ENCODE assay signal across 8 cellular contexts in genomic region chr21:37087188-37087587, GRCh38. TPM values are rescaled to one million over a fixed set of nuclear protein-coding genes. Genes with fewer than 3 reads are reported as not detected.
DNase-seq lines count a peak whose midpoint lies in the region; ATAC-seq, FAIRE-seq and TF ChIP-seq lines count a peak whose summit lies in the region.

No MANE protein-coding gene starts in this region.

- H3K4me3 Mint-ChIP-seq in astrocyte (ENCODE audit: unreplicated experiment) (no peak overlapping the region), endothelial cell (ENCODE audit: unreplicated experiment) (no peak overlapping the region)

- 31% methylated on average over 4 of the region's 5 CpGs; no CpG with 5 or more reads in 1 of the 2 experiments for WGBS in IMR-90 (ENCODE audit: extremely low coverage in 2 of 2, insufficient read length in 1 of 2), 2 experiments
- 89% methylated on average over 5 of the region's 5 CpGs for WGBS in HepG2 (ENCODE audit: low lambda C conversion rate)

- H3K27me3 ChIP-seq in BJ (ENCODE audit: control insufficient read depth, insufficient read depth, low read length) = no peaks in the 10 kb centered on the region
- H3K27me3 ChIP-seq in IMR-90 (ENCODE audit: control insufficient read depth, insufficient read depth, low read length) = no peaks in the 10 kb centered on the region
- no peaks in the 10 kb centered on the region for H3K27me3 ChIP-seq in astrocyte (ENCODE audit: insufficient read depth, low read length)
- H3K27me3 ChIP-seq in HepG2 (ENCODE audit: control insufficient read depth in 1 of 2, insufficient read depth in 2 of 2, low read length in 2 of 2) = no peaks in the 10 kb centered on the region; a peak in 1 of 5 replicates

- H3K4me1 Mint-ChIP-seq in astrocyte (ENCODE audit: low read depth, unreplicated experiment) (peaks cover 6% of the 10 kb centered on the region), endothelial cell (ENCODE audit: unreplicated experiment) (peaks cover 17% of the 10 kb centered on the region)

- no peak overlapping the region for H3K4ac ChIP-seq in IMR-90 (ENCODE audit: low read depth, low read length)

- H3K27ac ChIP-seq in IMR-90 (ENCODE audit: insufficient read depth, low read length) (no peak overlapping the region), astrocyte (ENCODE audit: low read depth, low read length) (no peak overlapping the region), HepG2 (ENCODE audit: extremely low read length, insufficient read depth, low read length) (no peak overlapping the region)

- no peak overlapping the region for H3K56ac ChIP-seq in IMR-90 (ENCODE audit: extremely low read depth, insufficient read depth, low read length)

- H4K20me1 ChIP-seq in IMR-90 (ENCODE audit: insufficient read depth, low read length) = peaks cover 73% of the 10 kb centered on the region
- H4K20me1 ChIP-seq in astrocyte (ENCODE audit: insufficient read depth, low read length) = peaks cover 91% of the 10 kb centered on the region
- H4K20me1 ChIP-seq in HepG2 (ENCODE audit: insufficient read depth, low read length) = peaks cover 52% of the 10 kb centered on the region

- H3K23ac ChIP-seq in IMR-90 (ENCODE audit: low read depth, low read length) = no peak overlapping the region; the same call in 1 of the 2 replicates

- no peak overlapping the region for H2AK5ac ChIP-seq in IMR-90 (ENCODE audit: low read depth, low read length)

- H2AK9ac ChIP-seq in IMR-90 (replicated peaks; ENCODE audit: low read depth, low read length, poor library complexity) = no peak overlapping the region

- no peak overlapping the region for H4K91ac ChIP-seq in IMR-90 (ENCODE audit: insufficient read depth, low read depth, low read length)

- dilution Hi-C loops in IMR-90 (cut with HindIII; ENCODE audit: low sequenced_read_pairs, unreplicated experiment) = no loop called here

- CTCF ChIA-PET in BJ (lab: Yijun Ruan, JAX) = interaction anchor here (1.0 to 2.3 kb wide), 3 partner anchors 11 to 110 kb away, joined by 3 to 7 read pairs (median 3); no protein-coding TSS in a partner anchor
- CTCF ChIA-PET in IMR-90 (lab: Yijun Ruan, JAX) = no interaction called here
- CTCF ChIA-PET in HepG2 (lab: Yijun Ruan, JAX; ENCODE audit: low intra/inter-chr PET ratio, low total read pairs) = interaction anchor here (1.5 kb wide), 1 partner anchor 110 kb away, joined by 7 read pairs; no protein-coding TSS in a partner anchor

- in situ Hi-C loops in IMR-90 (cut with MboI; ENCODE audit: low sequenced_read_pairs) = no loop called here
- in situ Hi-C loops in HepG2 (cut with HindIII; ENCODE audit: extremely low pct_ligation_motif_present, low pct_unique_long_range_greater_than_20kb) = no loop called here

- H2BK20ac ChIP-seq in IMR-90 (ENCODE audit: low read depth, low read length) = no peak overlapping the region

- H3K4me2 ChIP-seq in IMR-90 (ENCODE audit: low read depth, low read length) (no peak overlapping the region), astrocyte (ENCODE audit: low read length) (no peak overlapping the region), HepG2 (ENCODE audit: low read depth, low read length) (no peak overlapping the region)

- peak overlapping the region in 1 of 2 experiments; percentile 17; a peak in 1 of 4 replicates for H4K8ac ChIP-seq in IMR-90 (ENCODE audit: low read depth in 2 of 2, low read length in 2 of 2)

- no peaks in the 10 kb centered on the region for H3K9me3 ChIP-seq in IMR-90 (ENCODE audit: control insufficient read depth, insufficient read depth, low read length)
- no peaks in the 10 kb centered on the region for H3K9me3 ChIP-seq in astrocyte (ENCODE audit: insufficient read depth, low read depth, low read length)
- H3K9me3 ChIP-seq in HepG2 (ENCODE audit: low read length) = no peaks in the 10 kb centered on the region

- no peak overlapping the region for H2BK120ac ChIP-seq in IMR-90 (ENCODE audit: low read depth, low read length)

- H2BK5ac ChIP-seq in IMR-90 (ENCODE audit: low read depth, low read length, poor library complexity, severe bottlenecking) = peak overlapping the region; percentile 43

- peaks cover 8% of the 10 kb centered on the region for H3K9me1 ChIP-seq in IMR-90 (ENCODE audit: insufficient read depth, low read length)

- peak; percentile 72 for TF ChIP-seq RAD21 in IMR-90 (IDR thresholded peaks at IDR 0.05; ENCODE audit: low read length)
- no peak for TF ChIP-seq RAD21 in HepG2 (CRISPR knock-in tag; IDR thresholded peaks at IDR 0.05)

- peaks cover 16 to 68% of the 10 kb centered on the region in 2 experiments for H3K79me1 ChIP-seq in IMR-90 (ENCODE audit: low read depth in 1 of 2, low read length in 2 of 2)

- TF ChIP-seq CTCF in BJ (IDR thresholded peaks at IDR 0.05; ENCODE audit: insufficient read depth, low read depth, low read length) (peak; percentile 40), IMR-90 (conservative IDR thresholded peaks at IDR 0.05; ENCODE audit: low read depth, low read length) (peak; percentile 68), astrocyte (IDR thresholded peaks at IDR 0.05; ENCODE audit: insufficient read depth, low read depth, low read length) (peak; percentile 63), HepG2 (CRISPR knock-in tag; IDR thresholded peaks at IDR 0.05) (no peak), endothelial cell (IDR thresholded peaks at IDR 0.05; ENCODE audit: unreplicated experiment) (no peak)

- POLR2A ChIA-PET in BJ (lab: Charles Lee) (no interaction called here), IMR-90 (lab: Charles Lee; ENCODE audit: unreplicated experiment) (no interaction called here), HepG2 (lab: Yijun Ruan, JAX) (no interaction called here)

- H3K4me1 ChIP-seq in IMR-90 (ENCODE audit: control insufficient read depth, insufficient read depth, low read length) (peaks cover 4% of the 10 kb centered on the region; the same call in 1 of the 2 replicates), astrocyte (ENCODE audit: insufficient read depth, low read length) (peaks cover 6% of the 10 kb centered on the region), HepG2 (ENCODE audit: insufficient read depth, low read length) (peaks cover 32% of the 10 kb centered on the region)

- H3K9ac ChIP-seq in IMR-90 (ENCODE audit: low read depth, low read length) = no peak overlapping the region
- H3K9ac ChIP-seq in astrocyte (ENCODE audit: low read length) = peak overlapping the region; percentile 8
- H3K9ac ChIP-seq in HepG2 (ENCODE audit: insufficient read depth, low read depth, low read length) = no peak overlapping the region

- H3K14ac ChIP-seq in IMR-90 (replicated peaks; ENCODE audit: low read depth, low read length) = no peak overlapping the region

- peak; percentile 13 for DNase-seq in BJ (ENCODE audit: low read depth)
- DNase-seq in IMR-90 = peak; percentile 82
- DNase-seq in astrocyte (ENCODE audit: low read depth) = peak; percentile 63
- no peak for DNase-seq in HepG2 (ENCODE audit: low spot score)
- no peak for DNase-seq in central memory CD4-positive, alpha-beta T cell
- DNase-seq in middle frontal gyrus (ENCODE audit: extremely low spot score, low spot score) = no peak
- DNase-seq in stimulated activated CD4-positive, alpha-beta T cell treated with anti-CD3 and anti-CD28 coated beads, Interleukin-1b, Interleukin-23, amount 100 ng/mL, for 48 hours = no peak
- DNase-seq in endothelial cell (ENCODE audit: low spot score) = no peak

- intact Hi-C loops in IMR-90 (cut with micrococcal nuclease) = loop anchor here (10.0 kb wide), 1 partner anchor 582 kb away; no protein-coding TSS in a partner anchor
- intact Hi-C loops in HepG2 (cut with micrococcal nuclease; ENCODE audit: unreplicated experiment) = no loop called here

- no peaks in the 10 kb centered on the region for H3K9me3 Mint-ChIP-seq in astrocyte (ENCODE audit: unreplicated experiment)
- H3K9me3 Mint-ChIP-seq in endothelial cell (ENCODE audit: unreplicated experiment) = no peaks in the 10 kb centered on the region

- H2AFZ ChIP-seq in IMR-90 (replicated peaks; ENCODE audit: low read length, poor library complexity) (no peak overlapping the region), astrocyte (ENCODE audit: low read depth, low read length) (no peak overlapping the region), HepG2 (ENCODE audit: low read length) (no peak overlapping the region)

- no peaks in the 10 kb centered on the region for H3K27me3 Mint-ChIP-seq in astrocyte (ENCODE audit: low read depth, unreplicated experiment)
- H3K27me3 Mint-ChIP-seq in endothelial cell (ENCODE audit: unreplicated experiment) = no peaks in the 10 kb centered on the region

- H3K18ac ChIP-seq in IMR-90 (ENCODE audit: low read depth, low read length) = no peak overlapping the region

- no peak for TF ChIP-seq EP300 in HepG2 (IDR thresholded peaks at IDR 0.05; ENCODE audit: low read depth in 2 of 2, low read length in 2 of 2)
- TF ChIP-seq EP300 in HepG2 (CRISPR knock-in tag; IDR thresholded peaks at IDR 0.05; ENCODE audit: borderline replicate concordance) = no peak

- no peak overlapping the region for H4K5ac ChIP-seq in IMR-90 (ENCODE audit: low read depth, low read length)

- H3K27ac Mint-ChIP-seq in astrocyte (ENCODE audit: unreplicated experiment) = no peak overlapping the region
- H3K27ac Mint-ChIP-seq in endothelial cell (ENCODE audit: unreplicated experiment) = no peak overlapping the region

- H3K36me3 Mint-ChIP-seq in astrocyte (ENCODE audit: low read depth, unreplicated experiment) (peaks cover 7% of the 10 kb centered on the region), endothelial cell (ENCODE audit: low read depth, unreplicated experiment) (peaks cover 7% of the 10 kb centered on the region)

- H3K4me3 ChIP-seq in BJ (ENCODE audit: low read depth, low read length) (no peak overlapping the region), IMR-90 (ENCODE audit: insufficient read depth, low read depth, low read length) (no peak overlapping the region), astrocyte (ENCODE audit: insufficient read depth, low read depth, low read length) (no peak overlapping the region), HepG2 (replicated peaks in 1 of 3; ENCODE audit: insufficient read depth in 1 of 3, low read depth in 2 of 3, low read length in 3 of 3) (no peak overlapping the region)

- BruUV-seq in IMR-90 (replicated peaks; lab: Mats Ljungman, UMichigan) (no TSS peak), HepG2 (replicated peaks; lab: Mats Ljungman, UMichigan) (no TSS peak)

- ATAC-seq in IMR-90 (ENCODE audit: low read depth) = peak; percentile 79
- no peak for ATAC-seq in HepG2

- no peak for FAIRE-seq in astrocyte (lab: Jason Lieb, UNC)
- FAIRE-seq in HepG2 (lab: Jason Lieb, UNC) = no peak

- H3K79me2 ChIP-seq in astrocyte (ENCODE audit: insufficient read depth, low read length) (peaks cover 97% of the 10 kb centered on the region), HepG2 (ENCODE audit: insufficient read depth, low read length) (peaks cover 87% of the 10 kb centered on the region)

- H3K36me3 ChIP-seq in BJ (ENCODE audit: control insufficient read depth, insufficient read depth, low read length) (no peaks in the 10 kb centered on the region), IMR-90 (ENCODE audit: control insufficient read depth, insufficient read depth, low read length) (peaks cover 7% of the 10 kb centered on the region; the same call in 1 of the 2 replicates), astrocyte (ENCODE audit: insufficient read depth, low read length) (peaks cover 10% of the 10 kb centered on the region), HepG2 (replicated peaks in 1 of 2; ENCODE audit: control insufficient read depth in 1 of 2, insufficient read depth in 2 of 2, low read length in 2 of 2) (peaks cover 4 to 31% of the 10 kb centered on the region in 2 experiments)

- TF ChIP-seq POLR2A in IMR-90 (IDR thresholded peaks at IDR 0.05; ENCODE audit: low read depth, low read length) (no peak), HepG2 (IDR thresholded peaks at IDR 0.05; ENCODE audit: insufficient read depth in 1 of 2, low read depth in 2 of 2, low read length in 2 of 2) (no peak)

- no peak overlapping the region for H2BK15ac ChIP-seq in IMR-90 (ENCODE audit: low read depth, low read length)

RNA-seq across cellular contexts. Expression of gene TTC3, which starts 14.1 kb away (rescaled TPM):
- polyA plus RNA-seq in BJ (2011; rRNA removed) (108 and 125 TPM in 2 replicates), IMR-90 (2012; rRNA removed) (87.8 and 96.7 TPM in 2 replicates), HepG2 (2011; rRNA removed) (45.8 and 55.7 TPM in 2 replicates)
- 95.6 and 120 TPM in 2 replicates for polyA minus RNA-seq in BJ (2011; rRNA and poly(A)+ RNA removed)
- total RNA-seq in IMR-90 (2012; rRNA removed) (293 and 332 TPM in 2 replicates), astrocyte (223 and 232 TPM in 2 replicates), HepG2 (2016; rRNA removed; fragmentation: Illumina TruSeq; extraction: Trizol) (108 and 162 TPM in 2 replicates), endothelial cell (ENCODE audit: unreplicated experiment) (190 TPM)
- polyA plus RNA-seq in IMR-90 (2012; cell fraction: cytosol; rRNA removed) = 32.2 and 56.2 TPM in 2 replicates
- polyA plus RNA-seq in IMR-90 (2012; cell fraction: nucleus; rRNA removed; ENCODE audit: low replicate concordance) = 132 and 279 TPM in 2 replicates
- 111 and 126 TPM in 2 replicates for total RNA-seq in HepG2 (2016; cell fraction: cytosol; rRNA removed; fragmentation: Illumina TruSeq; extraction: Trizol; ENCODE audit: low read depth)
- 108 and 166 TPM in 2 replicates for total RNA-seq in HepG2 (2016; cell fraction: insoluble cytoplasmic fraction; rRNA removed; fragmentation: Illumina TruSeq; extraction: Trizol)
- total RNA-seq in HepG2 (2016; cell fraction: membrane; rRNA removed; fragmentation: Illumina TruSeq; extraction: Trizol) = 165 and 198 TPM in 2 replicates
- total RNA-seq in HepG2 (2016; cell fraction: nucleus; rRNA removed; fragmentation: Illumina TruSeq; extraction: Trizol) = 153 and 156 TPM in 2 replicates
- 38.5 and 41.4 TPM in 2 replicates for polyA plus RNA-seq in HepG2 (2011; cell fraction: cytosol; rRNA removed)
- polyA plus RNA-seq in HepG2 (2011; cell fraction: nucleus; rRNA removed) = 75.7 and 103 TPM in 2 replicates
- polyA plus RNA-seq in HepG2 (2012) = 62.1 and 88.8 TPM in 2 replicates
- polyA plus RNA-seq in HepG2 (2016; cell fraction: cytosol; fragmentation: Illumina TruSeq; extraction: Trizol; ENCODE audit: low read depth) = 6.9 and 8.0 TPM in 2 replicates
- polyA plus RNA-seq in HepG2 (2016; cell fraction: insoluble cytoplasmic fraction; fragmentation: Illumina TruSeq; extraction: Trizol; ENCODE audit: low read depth) = 102 and 108 TPM in 2 replicates
- polyA plus RNA-seq in HepG2 (2016; cell fraction: membrane; fragmentation: Illumina TruSeq; extraction: Trizol; ENCODE audit: low read depth) = 34.7 and 44.9 TPM in 2 replicates
- 109 and 111 TPM in 2 replicates for polyA plus RNA-seq in HepG2 (2016; cell fraction: nucleus; fragmentation: Illumina TruSeq; extraction: Trizol; ENCODE audit: insufficient read depth, low read depth)
- polyA minus RNA-seq in HepG2 (2011; rRNA and poly(A)+ RNA removed; ENCODE audit: low replicate concordance) = 51.0 and 75.9 TPM in 2 replicates
- 139 and 147 TPM in 2 replicates for polyA minus RNA-seq in HepG2 (2011; cell fraction: cytosol; rRNA and poly(A)+ RNA removed)
- polyA minus RNA-seq in HepG2 (2011; cell fraction: nucleus; rRNA and poly(A)+ RNA removed) = 285 and 338 TPM in 2 replicates

RNA-seq across cellular contexts. Expression of gene PIGP, which starts 14.3 kb away (rescaled TPM):
- 13.8 and 34.3 TPM in 2 replicates for polyA plus RNA-seq in BJ (2011; rRNA removed)
- 3.9 and 4.9 TPM in 2 replicates for polyA minus RNA-seq in BJ (2011; rRNA and poly(A)+ RNA removed)
- total RNA-seq in IMR-90 (2012; rRNA removed) = 4.1 and 5.6 TPM in 2 replicates
- polyA plus RNA-seq in IMR-90 (2012; rRNA removed) = 11.0 and 15.4 TPM in 2 replicates
- polyA plus RNA-seq in IMR-90 (2012; cell fraction: cytosol; rRNA removed) = 3.0 and 3.6 TPM in 2 replicates
- polyA plus RNA-seq in IMR-90 (2012; cell fraction: nucleus; rRNA removed; ENCODE audit: low replicate concordance) = 4.1 and 6.8 TPM in 2 replicates
- 21.2 and 24.0 TPM in 2 replicates for total RNA-seq in astrocyte
- total RNA-seq in HepG2 (2016; rRNA removed; fragmentation: Illumina TruSeq; extraction: Trizol) = 13.7 and 14.8 TPM in 2 replicates
- total RNA-seq in HepG2 (2016; cell fraction: cytosol; rRNA removed; fragmentation: Illumina TruSeq; extraction: Trizol; ENCODE audit: low read depth) = 17.8 and 18.9 TPM in 2 replicates
- 14.0 and 14.9 TPM in 2 replicates for total RNA-seq in HepG2 (2016; cell fraction: insoluble cytoplasmic fraction; rRNA removed; fragmentation: Illumina TruSeq; extraction: Trizol)
- 20.5 and 22.0 TPM in 2 replicates for total RNA-seq in HepG2 (2016; cell fraction: membrane; rRNA removed; fragmentation: Illumina TruSeq; extraction: Trizol)
- total RNA-seq in HepG2 (2016; cell fraction: nucleus; rRNA removed; fragmentation: Illumina TruSeq; extraction: Trizol) = 10.7 and 17.6 TPM in 2 replicates
- polyA plus RNA-seq in HepG2 (2011; rRNA removed) = 27.3 and 33.4 TPM in 2 replicates
- polyA plus RNA-seq in HepG2 (2011; cell fraction: cytosol; rRNA removed) = 11.5 and 19.9 TPM in 2 replicates
- polyA plus RNA-seq in HepG2 (2011; cell fraction: nucleus; rRNA removed) = 14.6 and 17.8 TPM in 2 replicates
- polyA plus RNA-seq in HepG2 (2012) = 10.2 and 23.5 TPM in 2 replicates
- polyA plus RNA-seq in HepG2 (2016; cell fraction: cytosol; fragmentation: Illumina TruSeq; extraction: Trizol; ENCODE audit: low read depth) = 30.3 and 35.6 TPM in 2 replicates
- polyA plus RNA-seq in HepG2 (2016; cell fraction: insoluble cytoplasmic fraction; fragmentation: Illumina TruSeq; extraction: Trizol; ENCODE audit: low read depth) = 25.5 and 30.4 TPM in 2 replicates
- polyA plus RNA-seq in HepG2 (2016; cell fraction: membrane; fragmentation: Illumina TruSeq; extraction: Trizol; ENCODE audit: low read depth) = 33.9 and 38.2 TPM in 2 replicates
- polyA plus RNA-seq in HepG2 (2016; cell fraction: nucleus; fragmentation: Illumina TruSeq; extraction: Trizol; ENCODE audit: insufficient read depth, low read depth) = 37.8 and 39.4 TPM in 2 replicates
- polyA minus RNA-seq in HepG2 (2011; rRNA and poly(A)+ RNA removed; ENCODE audit: low replicate concordance) = 7.7 and 7.8 TPM in 2 replicates
- polyA minus RNA-seq in HepG2 (2011; cell fraction: cytosol; rRNA and poly(A)+ RNA removed) = 5.8 and 7.8 TPM in 2 replicates
- polyA minus RNA-seq in HepG2 (2011; cell fraction: nucleus; rRNA and poly(A)+ RNA removed) = 11.4 and 13.6 TPM in 2 replicates
- 14.1 TPM for total RNA-seq in endothelial cell (ENCODE audit: unreplicated experiment)

Comparison
In these comparisons a context has a peak if more than half of its experiments do, and no peak if none do; other contexts are left out.
1. DNase-seq: peak in BJ (single experiment), IMR-90 (single experiment) and astrocyte (single experiment); none in HepG2 (single experiment), central memory CD4-positive, alpha-beta T cell (single experiment), middle frontal gyrus (single experiment), stimulated activated CD4-positive, alpha-beta T cell treated with anti-CD3 and anti-CD28 coated beads, Interleukin-1b, Interleukin-23, amount 100 ng/mL, for 48 hours (single experiment) and endothelial cell (single experiment).
2. CTCF ChIP-seq: peak in BJ (single experiment), IMR-90 (single experiment) and astrocyte (single experiment); none in HepG2 (single experiment) and endothelial cell (single experiment).